8 cellular contexts compared by ENCODE assay signal in the genomic region with DNA sequence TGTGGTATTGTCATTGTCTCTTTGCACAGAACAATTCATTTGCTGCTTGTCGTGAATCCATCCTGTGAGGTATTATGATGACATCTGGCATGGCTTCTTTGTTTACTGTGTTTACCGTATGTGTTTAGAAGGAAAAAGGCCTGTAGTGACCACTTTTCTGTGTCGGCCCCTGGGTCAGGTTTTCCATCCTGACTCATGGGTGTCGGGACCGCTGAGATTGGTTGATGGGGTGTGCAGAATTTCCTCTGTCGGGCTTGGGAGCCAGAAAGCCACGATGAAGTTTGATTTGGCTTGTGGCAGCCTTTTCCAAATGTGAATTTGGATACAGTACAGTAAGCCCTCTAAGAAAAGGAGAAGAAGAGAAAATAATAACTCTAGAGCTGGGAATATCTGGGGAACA.
DNase-seq lines count a peak whose midpoint lies in the region; ATAC-seq and TF ChIP-seq lines count a peak whose summit lies in the region.

No MANE protein-coding gene starts in this region.

- POLR2A ChIA-PET in PC-3 (lab: Charles Lee; ENCODE audit: unreplicated experiment): interaction anchor here (0.7 to 1.2 kb wide), 2 partner anchors 10 to 22 kb away, joined by 3 to 4 read pairs; no protein-coding TSS in a partner anchor

- peak overlapping the region; percentile 68 for H3K9ac ChIP-seq in PC-3 (ENCODE audit: low read length)

- peak overlapping the region; percentile 96 for H3K27ac Mint-ChIP-seq in endothelial cell (ENCODE audit: unreplicated experiment)
- H3K27ac Mint-ChIP-seq in nephron: peak overlapping the region; percentile 95 to 97 (median 95)

- H3F3A ChIP-seq in PC-3 (ENCODE audit: low read length, unreplicated experiment): no peaks in the 10 kb centered on the region

- H2AFZ ChIP-seq in PC-3 (ENCODE audit: low read length): no peak overlapping the region

- peak; percentile 30 for ATAC-seq in PC-3
- ATAC-seq in HG02571 (IDR thresholded peaks at IDR 0.05; ENCODE audit: unreplicated experiment): no peak
- no peak for ATAC-seq in HG03520 (IDR thresholded peaks at IDR 0.05; ENCODE audit: unreplicated experiment)

- intact Hi-C loops in PC-3 (cut with micrococcal nuclease): loop anchor here (1.0 to 2.0 kb wide), 2 partner anchors 11 to 52 kb away; no protein-coding TSS in a partner anchor

- no peaks in the 10 kb centered on the region for H3K9me3 ChIP-seq in PC-3 (ENCODE audit: low read length)

- H3K27me3 Mint-ChIP-seq in endothelial cell (ENCODE audit: unreplicated experiment) (peaks cover 3% of the 10 kb centered on the region), nephron (ENCODE audit: low read depth) (no peaks in the 10 kb centered on the region)

- DNase-seq in AG08395 (ENCODE audit: low spot score) (peak; percentile 47), PC-3 (peak; percentile 59), endothelial cell (ENCODE audit: low spot score) (no peak), DMS53 (lab: John Stamatoyannopoulos, UW) (no peak)
- DNase-seq in stimulated activated CD4-positive, alpha-beta T cell treated with anti-CD3 and anti-CD28 coated beads, Interleukin-12 subunit alpha, Interleukin-12 subunit beta, amount 100 ng/mL, for 4 hours: no peak

- H3K27me3 ChIP-seq in PC-3 (ENCODE audit: low read length): no peaks in the 10 kb centered on the region

- H3K4me3 Mint-ChIP-seq in endothelial cell (ENCODE audit: unreplicated experiment): peak overlapping the region; percentile 80
- peak overlapping the region in 1 of 3 experiments; percentile 7 for H3K4me3 Mint-ChIP-seq in nephron

- H3K9me2 ChIP-seq in PC-3 (replicated peaks; ENCODE audit: low read length): no peaks in the 10 kb centered on the region

- H3K4me1 Mint-ChIP-seq in endothelial cell (ENCODE audit: unreplicated experiment) (peaks cover 87% of the 10 kb centered on the region), nephron (peaks cover 78% of the 10 kb centered on the region)

- peaks cover 72% of the 10 kb centered on the region for H3K4me1 ChIP-seq in PC-3 (ENCODE audit: insufficient read depth, low read length)

- H3K4me3 ChIP-seq in PC-3 (ENCODE audit: low read length): peak overlapping the region; percentile 36

- no peaks in the 10 kb centered on the region for H4K20me1 ChIP-seq in PC-3 (ENCODE audit: low read length)

- no peaks in the 10 kb centered on the region for H3K36me3 ChIP-seq in PC-3 (ENCODE audit: low read depth, low read length)

- TSS peak; percentile 78 for BruUV-seq in PC-3 (replicated peaks; lab: Mats Ljungman, UMichigan)

- H3K36me3 Mint-ChIP-seq in endothelial cell (ENCODE audit: low read depth, unreplicated experiment): peaks cover 10% of the 10 kb centered on the region
- H3K36me3 Mint-ChIP-seq in nephron (ENCODE audit: low read depth): no peaks in the 10 kb centered on the region

- TF ChIP-seq CTCF in PC-3 (conservative IDR thresholded peaks at IDR 0.05; ENCODE audit: low read depth, low read length) (no peak), endothelial cell (IDR thresholded peaks at IDR 0.05; ENCODE audit: unreplicated experiment) (no peak), nephron (IDR thresholded peaks at IDR 0.05; ENCODE audit: unreplicated experiment in 3 of 3) (no peak)

- CTCF ChIA-PET in PC-3 (lab: Charles Lee): no interaction called here

- H3K27ac ChIP-seq in PC-3 (ENCODE audit: low read length): peak overlapping the region; percentile 92

- H3K4me2 ChIP-seq in PC-3 (ENCODE audit: low read length): peak overlapping the region; percentile 79

- no peaks in the 10 kb centered on the region for H3K9me3 Mint-ChIP-seq in endothelial cell (ENCODE audit: unreplicated experiment)
- H3K9me3 Mint-ChIP-seq in nephron: no peaks in the 10 kb centered on the region

- H3K79me2 ChIP-seq in PC-3 (ENCODE audit: low read length): peaks cover 89% of the 10 kb centered on the region

Comparison
In these comparisons a context has a peak if more than half of its experiments do, and no peak if none do; other contexts are left out.
1. DNase-seq: peak in AG08395 (single experiment) and PC-3 (single experiment); none in endothelial cell (single experiment), DMS53 (single experiment) and stimulated activated CD4-positive, alpha-beta T cell treated with anti-CD3 and anti-CD28 coated beads, Interleukin-12 subunit alpha, Interleukin-12 subunit beta, amount 100 ng/mL, for 4 hours (single experiment).